In genomic region chr22:23913306-23913660, GRCh38 we compare ENCODE assay signal across 7 cellular contexts. TPM values are rescaled to one million over a fixed set of nuclear protein-coding genes. Genes with fewer than 3 reads are reported as not detected.
DNase-seq lines count a peak whose midpoint lies in the region; ATAC-seq lines count a peak whose summit lies in the region.

No MANE protein-coding gene starts in this region.

- H2AFZ ChIP-seq in neuronal stem cell (ENCODE audit: low read length) = peak overlapping the region; percentile 85

- no peak overlapping the region for H3K14ac ChIP-seq in neuronal stem cell (ENCODE audit: low read length)

- peak overlapping the region; percentile 62 for H3K4me3 ChIP-seq in MG63
- peak overlapping the region; percentile 73 to 77 for H3K4me3 ChIP-seq in neuronal stem cell (ENCODE audit: low read length in 2 of 2)

- peak overlapping the region; percentile 47 for H2AK5ac ChIP-seq in neuronal stem cell (ENCODE audit: low read depth, low read length)

- H3K23ac ChIP-seq in neuronal stem cell (ENCODE audit: low read depth, low read length, poor library complexity) = peak overlapping the region; percentile 45

- peak overlapping the region; percentile 87 for H4K8ac ChIP-seq in neuronal stem cell (ENCODE audit: low read depth, low read length)

- peak overlapping the region; percentile 93 for H3K27ac ChIP-seq in neuronal stem cell (replicated peaks; ENCODE audit: low read length)

- H3K9ac ChIP-seq in neuronal stem cell (ENCODE audit: low read depth, low read length, poor library complexity) = peak overlapping the region; percentile 86

- peaks cover 5% of the 10 kb centered on the region in 2 donors for H3K4me1 ChIP-seq in neuronal stem cell (ENCODE audit: control insufficient read depth in 2 of 2, insufficient read depth in 1 of 2, low read depth in 1 of 2, low read length in 2 of 2)

- H3K27me3 ChIP-seq in MG63 (no peaks in the 10 kb centered on the region), neuronal stem cell (ENCODE audit: control insufficient read depth in 3 of 3, insufficient read depth in 3 of 3, low read depth in 1 of 3, low read length in 3 of 3) (no peaks in the 10 kb centered on the region)

- no peaks in the 10 kb centered on the region for H3K36me3 ChIP-seq in MG63
- H3K36me3 ChIP-seq in neuronal stem cell (replicated peaks in 1 of 2; ENCODE audit: control insufficient read depth in 2 of 2, insufficient read depth in 2 of 2, low read length in 2 of 2) = peaks cover 0 to 13% of the 10 kb centered on the region in 2 donors

- no peak overlapping the region for H2BK12ac ChIP-seq in neuronal stem cell (ENCODE audit: low read length)

- H3K4ac ChIP-seq in neuronal stem cell (ENCODE audit: low read length) = no peak overlapping the region

- no peak for ATAC-seq in GM19328 (IDR thresholded peaks at IDR 0.05; ENCODE audit: unreplicated experiment)

- no CpG with 5 or more reads among the region's 1 CpG for WGBS in neuronal stem cell (ENCODE audit: extremely low coverage in 2 of 2, insufficient read length in 2 of 2, insufficient replicate concordance in 1 of 2), 2 donors

- H4K91ac ChIP-seq in neuronal stem cell (ENCODE audit: low read depth, low read length, poor library complexity) = no peak overlapping the region

- no peaks in the 10 kb centered on the region for H3K9me3 ChIP-seq in MG63
- H3K9me3 ChIP-seq in neuronal stem cell (replicated peaks in 1 of 2; ENCODE audit: control insufficient read depth in 2 of 2, insufficient read depth in 1 of 2, low read depth in 1 of 2, low read length in 2 of 2) = peaks cover 0 to 8% of the 10 kb centered on the region in 2 donors

- DNase-seq in GM19238 (ENCODE audit: insufficient read length, low spot score) (peak; percentile 54), MG63 (no peak), dermis blood vessel endothelial cell (peak; percentile 21), neuronal stem cell (ENCODE audit: low spot score) (no peak), SW 1271 (lab: John Stamatoyannopoulos, UW) (no peak)
- DNase-seq in activated effector memory CD4-positive, alpha-beta T cell treated with Interleukin-2 at 50 U/mL for 16 hours = no peak

- H2BK120ac ChIP-seq in neuronal stem cell (ENCODE audit: low read depth, low read length) = no peak overlapping the region

- H3K4me2 ChIP-seq in neuronal stem cell (ENCODE audit: insufficient read depth, low read length, poor library complexity, severe bottlenecking) = peak overlapping the region; percentile 61

- H2BK5ac ChIP-seq in neuronal stem cell (ENCODE audit: low read length) = no peak overlapping the region

- no peak overlapping the region for H2BK15ac ChIP-seq in neuronal stem cell (ENCODE audit: low read length)

- peak overlapping the region; percentile 79 for H3K18ac ChIP-seq in neuronal stem cell (ENCODE audit: low read length)

- no peaks in the 10 kb centered on the region for H3K79me1 ChIP-seq in neuronal stem cell (ENCODE audit: low read depth, low read length)

RNA-seq across cellular contexts. Expression of gene MIF, which starts 19.1 kb away (rescaled TPM):
- total RNA-seq in MG63 (2014; rRNA removed; shearing (Covaris generic); ENCODE audit: low replicate concordance) = 527 and 1,011 TPM in 2 replicates
- total RNA-seq in dermis blood vessel endothelial cell = 153 and 274 TPM in 2 replicates
- polyA plus RNA-seq in neuronal stem cell (2013, experiment 1 of 2) = 1,002 TPM
- polyA plus RNA-seq in neuronal stem cell (2013, experiment 2 of 2) = 970 TPM

RNA-seq across cellular contexts. Expression of gene GSTT2B, which starts 47.7 kb away (rescaled TPM):
- 23.8 and 23.9 TPM in 2 replicates for total RNA-seq in MG63 (2014; rRNA removed; shearing (Covaris generic); ENCODE audit: low replicate concordance)
- total RNA-seq in dermis blood vessel endothelial cell = 1.4 and 11.1 TPM in 2 replicates
- 0.92 TPM for polyA plus RNA-seq in neuronal stem cell (2013, experiment 1 of 2)
- polyA plus RNA-seq in neuronal stem cell (2013, experiment 2 of 2) = 0.80 TPM

RNA-seq across cellular contexts. Expression of gene DDTL, which starts 53.4 kb away (rescaled TPM):
- total RNA-seq in MG63 (2014; rRNA removed; shearing (Covaris generic); ENCODE audit: low replicate concordance) = 4.7 and 6.6 TPM in 2 replicates
- total RNA-seq in dermis blood vessel endothelial cell = 0.34 and 0.98 TPM in 2 replicates
- polyA plus RNA-seq in neuronal stem cell (2013, experiment 1 of 2) = 0.82 TPM
- polyA plus RNA-seq in neuronal stem cell (2013, experiment 2 of 2) = 0.86 TPM

RNA-seq across cellular contexts. Expression of gene SLC2A11, which starts 55.6 kb away (rescaled TPM):
- total RNA-seq in MG63 (2014; rRNA removed; shearing (Covaris generic); ENCODE audit: low replicate concordance) = 0.27 and 0.30 TPM in 2 replicates
- total RNA-seq in dermis blood vessel endothelial cell = 4.7 and 6.0 TPM in 2 replicates
- polyA plus RNA-seq in neuronal stem cell (2013, experiment 1 of 2) = 11.4 TPM
- polyA plus RNA-seq in neuronal stem cell (2013, experiment 2 of 2) = 10.5 TPM

Comparison
In these comparisons a context has a peak if more than half of its experiments do, and no peak if none do; other contexts are left out.
1. DNase-seq: peak in GM19238 (single experiment) and dermis blood vessel endothelial cell (single experiment); none in MG63 (single experiment), neuronal stem cell (single experiment), SW 1271 (0 of 2) and activated effector memory CD4-positive, alpha-beta T cell treated with Interleukin-2 at 50 U/mL for 16 hours (single experiment).